ENCODE assay signal across 19 cellular contexts in genomic region chr7:34438436-34438835, GRCh38.
"Had no signal": no experiment of that assay in that cellular context is flagged by ENCODE, and none has a peak within 500 bp of the region (broad histone marks: within the 10 kb centered on the region; RNA-seq: fewer than 3 reads in every experiment).

No MANE protein-coding gene starts in this region.

- H3K36me3 Mint-ChIP-seq: activated naive CD4-positive, alpha-beta T cell treated with anti-CD3 and anti-CD28 coated beads, Interleukin-2, amount 50 U/mL, for 24 hours; type B pancreatic cell had no signal

- H3K36me3 ChIP-seq: ascending aorta, esophagus squamous epithelium, heart right ventricle, left ventricle myocardium inferior, prostate gland, right atrium auricular region had no signal

- FAIRE-seq: bronchial epithelial cell, endothelial cell of umbilical vein, TTC549 had no signal

- H3K27me3 ChIP-seq: ascending aorta, esophagus squamous epithelium, heart right ventricle, right atrium auricular region had no signal

- ATAC-seq: activated T-cell treated with anti-CD3 and anti-CD28 coated beads, Interleukin-2, amount 50 U/mL, for 72 hours; heart right ventricle had no signal

- H3K4me3 ChIP-seq: ascending aorta, esophagus squamous epithelium, heart right ventricle, left ventricle myocardium inferior, prostate gland, right atrium auricular region had no signal

- H3K9me3 ChIP-seq: ascending aorta, esophagus squamous epithelium, prostate gland, right atrium auricular region had no signal

- H3K27ac ChIP-seq: ascending aorta, esophagus squamous epithelium, heart right ventricle, left ventricle myocardium inferior, prostate gland, right atrium auricular region had no signal

- H3K4me1 Mint-ChIP-seq: activated naive CD4-positive, alpha-beta T cell treated with anti-CD3 and anti-CD28 coated beads, Interleukin-2, amount 50 U/mL, for 24 hours had no signal

- H3K4me1 ChIP-seq: ascending aorta, esophagus squamous epithelium, heart right ventricle, left ventricle myocardium inferior, prostate gland, right atrium auricular region had no signal

- H3K9me3 Mint-ChIP-seq: activated naive CD4-positive, alpha-beta T cell treated with anti-CD3 and anti-CD28 coated beads, Interleukin-2, amount 50 U/mL, for 24 hours; type B pancreatic cell had no signal

- H3K27me3 Mint-ChIP-seq: activated naive CD4-positive, alpha-beta T cell treated with anti-CD3 and anti-CD28 coated beads, Interleukin-2, amount 50 U/mL, for 24 hours; dendritic cell treated with granulocyte-macrophage colony-stimulating factor and Interleukin-4, amounts not matched to agents 40 ng/mL and 50 ng/mL, for 4 days; stimulated activated naive CD8-positive, alpha-beta T cell treated with anti-CD3 and anti-CD28 coated beads, Interleukin-15, Interleukin-2, amounts not matched to agents 100 ng/mL and 50 ng/mL, for 24 hours; type B pancreatic cell had no signal

- H3K27ac Mint-ChIP-seq: activated naive CD4-positive, alpha-beta T cell treated with anti-CD3 and anti-CD28 coated beads, Interleukin-2, amount 50 U/mL, for 24 hours; activated T-cell treated with anti-CD3 and anti-CD28 coated beads, Interleukin-2, amount 50 U/mL, for 72 hours; dendritic cell treated with granulocyte-macrophage colony-stimulating factor and Interleukin-4, amounts not matched to agents 40 ng/mL and 50 ng/mL, for 4 days; stimulated activated naive CD8-positive, alpha-beta T cell treated with anti-CD3 and anti-CD28 coated beads, Interleukin-15, Interleukin-2, amounts not matched to agents 100 ng/mL and 50 ng/mL, for 24 hours; type B pancreatic cell had no signal

- H3K4me3 Mint-ChIP-seq: activated naive CD4-positive, alpha-beta T cell treated with anti-CD3 and anti-CD28 coated beads, Interleukin-2, amount 50 U/mL, for 24 hours; activated T-cell treated with anti-CD3 and anti-CD28 coated beads, Interleukin-2, amount 50 U/mL, for 72 hours; dendritic cell treated with granulocyte-macrophage colony-stimulating factor and Interleukin-4, amounts not matched to agents 40 ng/mL and 50 ng/mL, for 4 days; stimulated activated naive CD8-positive, alpha-beta T cell treated with anti-CD3 and anti-CD28 coated beads, Interleukin-15, Interleukin-2, amounts not matched to agents 100 ng/mL and 50 ng/mL, for 24 hours; type B pancreatic cell had no signal

- DNase-seq: activated CD4-positive, alpha-beta T cell treated with anti-CD3 and anti-CD28 coated beads, Interleukin-2, amount 50 U/mL, for 4 hours; activated gamma-delta T cell; activated T-cell treated with anti-CD3 and anti-CD28 coated beads, Interleukin-2, amount 50 U/mL, for 72 hours; effector CD8-positive, alpha-beta T cell; esophagus squamous epithelium; heart right ventricle; kidney glomerular epithelial cell; left ventricle myocardium inferior; stimulated activated CD4-positive, alpha-beta T cell treated with anti-CD3 and anti-CD28 coated beads, Interleukin-2, amount 100 ng/mL, for 24 hours had no signal
